6 cellular contexts compared by ENCODE assay signal in the genomic region with DNA sequence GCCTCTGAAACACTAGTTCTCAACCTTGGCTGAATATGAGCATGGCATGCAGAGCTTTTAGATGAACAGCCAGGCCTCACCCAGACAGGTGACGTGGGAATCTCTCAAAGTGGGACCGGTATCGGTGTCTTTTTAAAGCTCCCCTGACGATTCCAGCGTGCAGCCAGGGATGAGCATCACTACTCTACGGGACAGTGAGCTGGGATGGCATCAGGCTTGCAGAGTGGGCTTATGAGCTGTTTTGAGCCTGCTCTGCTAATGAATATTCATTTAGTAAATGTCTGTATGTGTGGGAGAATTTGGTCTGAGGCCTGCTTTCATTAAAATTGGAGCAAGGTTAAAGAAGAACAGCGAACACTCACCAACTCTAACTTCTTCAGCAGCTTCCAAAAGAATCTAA.
"Had no signal": no experiment of that assay in that cellular context is flagged by ENCODE, and none has a peak within 500 bp of the region (broad histone marks: within the 10 kb centered on the region; RNA-seq: fewer than 3 reads in every experiment).

No MANE protein-coding gene starts in this region.

- H3K27me3 Mint-ChIP-seq: IgD-negative memory B cell had no signal

- DNase-seq: IMR-90, KBM-7 had no signal

- H3K27ac ChIP-seq: HL-60 had no signal

- H3K4me3 ChIP-seq: K562 had no signal

- H3K36me3 Mint-ChIP-seq: IgD-negative memory B cell had no signal

- H3K4me1 Mint-ChIP-seq: IgD-negative memory B cell had no signal

- H3K4me3 Mint-ChIP-seq: IgD-negative memory B cell had no signal

- ATAC-seq: HepG2, K562 had no signal

- H3K27ac Mint-ChIP-seq: IgD-negative memory B cell had no signal
